Comparison of ENCODE assay signal across 9 cellular contexts in the genomic region with DNA sequence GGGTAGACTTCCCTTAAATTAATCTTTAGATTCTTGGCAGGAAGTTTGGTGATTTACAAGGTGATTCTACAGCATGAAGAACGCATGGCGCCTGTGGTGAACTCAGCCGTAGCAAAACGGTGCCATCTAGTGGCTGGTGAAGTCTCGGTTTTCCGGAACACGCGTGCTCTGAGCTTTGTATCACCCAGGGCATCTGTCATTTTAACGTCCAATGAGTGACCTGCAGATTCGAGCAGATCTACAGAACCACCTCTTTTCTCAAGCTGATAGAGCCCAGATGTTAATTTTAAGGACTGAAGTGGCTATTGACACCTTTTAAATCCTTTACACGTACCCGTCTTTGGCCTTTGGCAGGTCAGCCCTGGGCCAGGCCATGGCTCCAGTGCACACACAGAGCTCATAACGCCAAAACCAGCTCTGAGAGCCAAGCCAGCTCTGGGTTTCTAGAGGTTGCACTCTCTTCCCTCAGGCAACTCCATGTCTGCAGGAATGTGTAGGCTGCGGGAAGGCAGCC. TPM values are rescaled to one million over a fixed set of nuclear protein-coding genes. Genes with fewer than 3 reads are reported as not detected.
A peak's percentile ranks its signal among the peaks of the same experiment; 100 is the strongest.
DNase-seq lines count a peak whose midpoint lies in the region; FAIRE-seq and TF ChIP-seq lines count a peak whose summit lies in the region.
"Not testable (repeated sequence)": the region's sequence is repeated elsewhere in the genome, so short reads cannot be mapped to it uniquely, and the experiment has no call there.
"Had no signal": no experiment of that assay in that cellular context is flagged by ENCODE, and none has a peak within 500 bp of the region (broad histone marks: within the 10 kb centered on the region; RNA-seq: fewer than 3 reads in every experiment).

No MANE protein-coding gene starts in this region.

- not testable (repeated sequence) for H3K4me3 ChIP-seq in HFF-Myc (replicated peaks; ENCODE audit: low read depth, low read length); LNCaP clone FGC (ENCODE audit: low read depth, low read length); neural progenitor cell; uterus

- H3K36me3 Mint-ChIP-seq in activated naive CD8-positive, alpha-beta T cell treated with anti-CD3 and anti-CD28 coated beads for 36 hours; glutamatergic neuron (ENCODE audit: unreplicated experiment); neural progenitor cell: not testable (repeated sequence)

- not testable (repeated sequence) for TF ChIP-seq POLR2A in uterus (IDR thresholded peaks at IDR 0.05)

- H3K9me3 Mint-ChIP-seq in activated naive CD8-positive, alpha-beta T cell treated with anti-CD3 and anti-CD28 coated beads for 36 hours; glutamatergic neuron (ENCODE audit: unreplicated experiment); neural progenitor cell: not testable (repeated sequence)

- not testable (repeated sequence) for H3K79me2 ChIP-seq in neural progenitor cell (ENCODE audit: low read depth)

- intact Hi-C loops in uterus (cut with DNase I; ENCODE audit: low total_unique reads): not testable (repeated sequence)

- H3K4me1 Mint-ChIP-seq in activated naive CD8-positive, alpha-beta T cell treated with anti-CD3 and anti-CD28 coated beads for 36 hours; glutamatergic neuron (ENCODE audit: low read depth, unreplicated experiment): not testable (repeated sequence)
- peaks cover 14% of the 10 kb centered on the region for H3K4me1 Mint-ChIP-seq in neural progenitor cell

- not testable (repeated sequence) for H3K27me3 ChIP-seq in neural progenitor cell, uterus

- not testable (repeated sequence) for H3K27ac Mint-ChIP-seq in activated naive CD8-positive, alpha-beta T cell treated with anti-CD3 and anti-CD28 coated beads for 36 hours; glutamatergic neuron (ENCODE audit: unreplicated experiment); neural progenitor cell

- H3K4me2 ChIP-seq in neural progenitor cell: not testable (repeated sequence)

- peak; percentile 90 for FAIRE-seq in RCC 7860 (lab: Jason Lieb, UNC)

- H4K20me1 ChIP-seq in neural progenitor cell (ENCODE audit: low read depth): not testable (repeated sequence)

- DNase-seq in HFF-Myc (ENCODE audit: extremely low read depth, low read depth): peak; percentile 1
- peak; percentile 54 for DNase-seq in LNCaP clone FGC (ENCODE audit: low read depth)
- peak; percentile 15 for DNase-seq in RCC 7860 (ENCODE audit: low spot score)
- DNase-seq in activated naive CD8-positive, alpha-beta T cell treated with anti-CD3 and anti-CD28 coated beads for 36 hours: peak; percentile 14
- peak; percentile 37 for DNase-seq in glutamatergic neuron
- peak; percentile 50 for DNase-seq in neural progenitor cell (ENCODE audit: low spot score)
- DNase-seq in uterus: not testable (repeated sequence)

- not testable (repeated sequence) for H3F3A ChIP-seq in neural progenitor cell (ENCODE audit: low read depth)

- H3K4me3 Mint-ChIP-seq in activated naive CD8-positive, alpha-beta T cell treated with anti-CD3 and anti-CD28 coated beads for 36 hours; glutamatergic neuron (ENCODE audit: unreplicated experiment); neural progenitor cell: not testable (repeated sequence)

- not testable (repeated sequence) for H3K36me3 ChIP-seq in neural progenitor cell, uterus

- not testable (repeated sequence) for H3K27ac ChIP-seq in neural progenitor cell, uterus

- not testable (repeated sequence) for H3K9ac ChIP-seq in neural progenitor cell

- H3K9me3 ChIP-seq in neural progenitor cell (ENCODE audit: low read depth); uterus: not testable (repeated sequence)

- not testable (repeated sequence) for H3K27me3 Mint-ChIP-seq in activated naive CD8-positive, alpha-beta T cell treated with anti-CD3 and anti-CD28 coated beads for 36 hours; glutamatergic neuron (ENCODE audit: unreplicated experiment); neural progenitor cell (ENCODE audit: insufficient read depth, low read depth)

- not testable (repeated sequence) for H3K4me1 ChIP-seq in neural progenitor cell, uterus

- TF ChIP-seq CTCF in GM12874 (IDR thresholded peaks at IDR 0.05; ENCODE audit: insufficient read depth, low read depth, low read length) (peak; percentile 46; the same call in 1 of the 2 replicates), HFF-Myc (IDR thresholded peaks at IDR 0.05; ENCODE audit: low read depth, low read length, missing control alignments) (peak; percentile 48), LNCaP clone FGC (IDR thresholded peaks at IDR 0.05; ENCODE audit: control insufficient read depth, extremely low read depth, insufficient read depth) (peak; percentile 48), glutamatergic neuron (IDR thresholded peaks at IDR 0.05; ENCODE audit: partially characterized antibody, unreplicated experiment) (peak; percentile 75), neural progenitor cell (IDR thresholded peaks at IDR 0.05) (peak; percentile 71), uterus (IDR thresholded peaks at IDR 0.05) (peak in 3 of 4 experiments; percentile 38 to 55 (median 41))

- peak overlapping the region; percentile 86 for H2AFZ ChIP-seq in neural progenitor cell (replicated peaks)

RNA-seq across cellular contexts. Expression of a gene that starts 2.3 kb away (rescaled TPM):
- total RNA-seq in activated naive CD8-positive, alpha-beta T cell treated with anti-CD3 and anti-CD28 coated beads for 36 hours: not detected
- not detected for total RNA-seq in glutamatergic neuron (ENCODE audit: unreplicated experiment)
- 0.28 TPM in 1 of 2 replicates, not detected in the other for total RNA-seq in neural progenitor cell (ENCODE audit: low replicate concordance)
- total RNA-seq in uterus: under 1 TPM in 1 of 4 donors, not detected in 3; 0.97 TPM
- total RNA-seq: activated T-helper 1 cell treated with anti-CD3 and anti-CD28 coated beads, Interleukin-12 subunit alpha, Interleukin-12 subunit beta, Interleukin-2, Interleukin-4 antibody, amounts not matched to agents 30 ng/mL and 10 ng/mL and 1 ng/mL, durations not matched to agents 14 hours and 24 hours and 36 hours had no signal

RNA-seq across cellular contexts. Expression of a gene that starts 36.1 kb away (rescaled TPM):
- not detected for total RNA-seq in activated naive CD8-positive, alpha-beta T cell treated with anti-CD3 and anti-CD28 coated beads for 36 hours
- not detected for total RNA-seq in glutamatergic neuron (ENCODE audit: unreplicated experiment)
- not detected in 2 replicates for total RNA-seq in neural progenitor cell (ENCODE audit: low replicate concordance)
- total RNA-seq in uterus: not detected
- total RNA-seq: activated T-helper 1 cell treated with anti-CD3 and anti-CD28 coated beads, Interleukin-12 subunit alpha, Interleukin-12 subunit beta, Interleukin-2, Interleukin-4 antibody, amounts not matched to agents 30 ng/mL and 10 ng/mL and 1 ng/mL, durations not matched to agents 14 hours and 24 hours and 36 hours had no signal
